In genomic region chr11:60897496-60897895, GRCh38 we compare ENCODE assay signal across 22 cellular contexts. TPM values are rescaled to one million over a fixed set of nuclear protein-coding genes. Genes with fewer than 3 reads are reported as not detected.
DNase-seq lines count a peak whose midpoint lies in the region; ATAC-seq lines count a peak whose summit lies in the region.
"Had no signal": no experiment of that assay in that cellular context is flagged by ENCODE, and none has a peak within 500 bp of the region (broad histone marks: within the 10 kb centered on the region; RNA-seq: fewer than 3 reads in every experiment).

No MANE protein-coding gene starts in this region.

- peaks cover 53% of the 10 kb centered on the region for H3K36me3 Mint-ChIP-seq in activated naive CD4-positive, alpha-beta T cell treated with anti-CD3 and anti-CD28 coated beads for 36 hours (ENCODE audit: low read depth)
- peaks cover 71% of the 10 kb centered on the region for H3K36me3 Mint-ChIP-seq in activated naive CD4-positive, alpha-beta T cell treated with anti-CD3 and anti-CD28 coated beads, Interleukin-2, amount 10 ng/mL, durations not matched to agents 7 days and 5 days
- peaks cover 12% of the 10 kb centered on the region for H3K36me3 Mint-ChIP-seq in T-helper 17 cell (ENCODE audit: low read depth)
- peaks cover 93% of the 10 kb centered on the region for H3K36me3 Mint-ChIP-seq in dendritic cell treated with granulocyte-macrophage colony-stimulating factor and Interleukin-4, amounts not matched to agents 40 ng/mL and 50 ng/mL, for 4 days (ENCODE audit: low read depth)

- no peak overlapping the region for H3K4me3 Mint-ChIP-seq in activated naive CD4-positive, alpha-beta T cell treated with anti-CD3 and anti-CD28 coated beads for 36 hours
- no peak overlapping the region for H3K4me3 Mint-ChIP-seq in activated naive CD4-positive, alpha-beta T cell treated with anti-CD3 and anti-CD28 coated beads, Interleukin-2, amount 10 ng/mL, durations not matched to agents 7 days and 5 days
- H3K4me3 Mint-ChIP-seq in T-helper 17 cell = no peak overlapping the region
- no peak overlapping the region for H3K4me3 Mint-ChIP-seq in dendritic cell treated with granulocyte-macrophage colony-stimulating factor and Interleukin-4, amounts not matched to agents 40 ng/mL and 50 ng/mL, for 4 days
- H3K4me3 Mint-ChIP-seq: B cell; CD8-positive, alpha-beta T cell; H9 had no signal

- intact Hi-C loops in activated naive CD4-positive, alpha-beta T cell treated with anti-CD3 and anti-CD28 coated beads for 36 hours (cut with micrococcal nuclease) = no loop called here
- intact Hi-C loops in dendritic cell treated with granulocyte-macrophage colony-stimulating factor and Interleukin-4, amounts not matched to agents 40 ng/mL and 50 ng/mL, for 4 days (cut with micrococcal nuclease) = no loop called here

- no peak for ATAC-seq in T-helper 17 cell
- ATAC-seq: CD8-positive, alpha-beta T cell; GM12878; HepG2 had no signal

- DNase-seq in activated naive CD4-positive, alpha-beta T cell treated with anti-CD3 and anti-CD28 coated beads for 36 hours = no peak
- DNase-seq in activated naive CD4-positive, alpha-beta T cell treated with anti-CD3 and anti-CD28 coated beads, Interleukin-2, amount 10 ng/mL, durations not matched to agents 7 days and 5 days = no peak
- DNase-seq in T-helper 17 cell (no peak), mesenteric fat pad (ENCODE audit: low spot score) (peak; percentile 41), hepatic stellate cell (ENCODE audit: low spot score) (no peak), amniotic stem cell (lab: John Stamatoyannopoulos, UW) (no peak), COLO668 (lab: John Stamatoyannopoulos, UW; ENCODE audit: unreplicated experiment) (no peak)
- DNase-seq: CD8-positive, alpha-beta T cell; COR-L47; DMS 273 treated with DMSO at 0.1 percent for 48 hours; DMS53; DND-41; EL; H9 had no signal

- CTCF ChIA-PET in activated naive CD4-positive, alpha-beta T cell treated with anti-CD3 and anti-CD28 coated beads for 36 hours (lab: Charles Lee) = interaction anchor here (0.9 to 3.3 kb wide), 6 partner anchors 8 to 488 kb away, joined by 3 to 30 read pairs (median 4); no protein-coding TSS in a partner anchor
- CTCF ChIA-PET in activated naive CD4-positive, alpha-beta T cell treated with anti-CD3 and anti-CD28 coated beads, Interleukin-2, amount 10 ng/mL, durations not matched to agents 7 days and 5 days (lab: Charles Lee) = interaction anchor here (0.7 to 10.1 kb wide), 5 partner anchors 14 to 290 kb away, joined by 3 to 100 read pairs (median 3); no protein-coding TSS in a partner anchor

- H3K9me3 ChIP-seq in T-helper 17 cell (ENCODE audit: control insufficient read depth, low read length, poor library complexity, severe bottlenecking) = no peaks in the 10 kb centered on the region
- H3K9me3 ChIP-seq: BLaER1 treated with 17β-estradiol and CSF1 and Interleukin-3, amounts not matched to agents 10 nM and 100 nM had no signal

- H3K9me3 Mint-ChIP-seq in activated naive CD4-positive, alpha-beta T cell treated with anti-CD3 and anti-CD28 coated beads for 36 hours = no peaks in the 10 kb centered on the region
- no peaks in the 10 kb centered on the region for H3K9me3 Mint-ChIP-seq in activated naive CD4-positive, alpha-beta T cell treated with anti-CD3 and anti-CD28 coated beads, Interleukin-2, amount 10 ng/mL, durations not matched to agents 7 days and 5 days
- no peaks in the 10 kb centered on the region for H3K9me3 Mint-ChIP-seq in dendritic cell treated with granulocyte-macrophage colony-stimulating factor and Interleukin-4, amounts not matched to agents 40 ng/mL and 50 ng/mL, for 4 days
- H3K9me3 Mint-ChIP-seq: CD8-positive, alpha-beta T cell; H9 had no signal

- peak overlapping the region; percentile 14 for H3K27ac Mint-ChIP-seq in activated naive CD4-positive, alpha-beta T cell treated with anti-CD3 and anti-CD28 coated beads for 36 hours
- H3K27ac Mint-ChIP-seq in activated naive CD4-positive, alpha-beta T cell treated with anti-CD3 and anti-CD28 coated beads, Interleukin-2, amount 10 ng/mL, durations not matched to agents 7 days and 5 days = no peak overlapping the region
- H3K27ac Mint-ChIP-seq in T-helper 17 cell = peak overlapping the region; percentile 60
- H3K27ac Mint-ChIP-seq in dendritic cell treated with granulocyte-macrophage colony-stimulating factor and Interleukin-4, amounts not matched to agents 40 ng/mL and 50 ng/mL, for 4 days = peak overlapping the region; percentile 38
- H3K27ac Mint-ChIP-seq: B cell; CD8-positive, alpha-beta T cell; H9 had no signal

- peaks cover 1% of the 10 kb centered on the region for H3K4me1 Mint-ChIP-seq in activated naive CD4-positive, alpha-beta T cell treated with anti-CD3 and anti-CD28 coated beads for 36 hours (ENCODE audit: low read depth)
- no peaks in the 10 kb centered on the region for H3K4me1 Mint-ChIP-seq in activated naive CD4-positive, alpha-beta T cell treated with anti-CD3 and anti-CD28 coated beads, Interleukin-2, amount 10 ng/mL, durations not matched to agents 7 days and 5 days
- H3K4me1 Mint-ChIP-seq in T-helper 17 cell = peaks cover 8% of the 10 kb centered on the region
- H3K4me1 Mint-ChIP-seq in dendritic cell treated with granulocyte-macrophage colony-stimulating factor and Interleukin-4, amounts not matched to agents 40 ng/mL and 50 ng/mL, for 4 days (ENCODE audit: low read depth) = peaks cover 25% of the 10 kb centered on the region
- H3K4me1 Mint-ChIP-seq: H9 had no signal

- no peaks in the 10 kb centered on the region for H3K27me3 Mint-ChIP-seq in activated naive CD4-positive, alpha-beta T cell treated with anti-CD3 and anti-CD28 coated beads for 36 hours (ENCODE audit: low read depth)
- H3K27me3 Mint-ChIP-seq in activated naive CD4-positive, alpha-beta T cell treated with anti-CD3 and anti-CD28 coated beads, Interleukin-2, amount 10 ng/mL, durations not matched to agents 7 days and 5 days = no peaks in the 10 kb centered on the region
- no peaks in the 10 kb centered on the region for H3K27me3 Mint-ChIP-seq in T-helper 17 cell
- H3K27me3 Mint-ChIP-seq in dendritic cell treated with granulocyte-macrophage colony-stimulating factor and Interleukin-4, amounts not matched to agents 40 ng/mL and 50 ng/mL, for 4 days = no peaks in the 10 kb centered on the region
- H3K27me3 Mint-ChIP-seq: B cell had no signal

RNA-seq across cellular contexts. Expression of gene PRPF19, which starts 8.9 kb away (rescaled TPM):
- total RNA-seq in activated naive CD4-positive, alpha-beta T cell treated with anti-CD3 and anti-CD28 coated beads for 36 hours = 100 to 1,000 TPM; 108 to 119 TPM
- total RNA-seq in T-helper 17 cell (10 to 100 TPM; 66.7 to 87.5 TPM), mesenteric fat pad (68.3 TPM)

RNA-seq across cellular contexts. Expression of gene TMEM109, which starts 16.5 kb away (rescaled TPM):
- 100 to 1,000 TPM in 1 of 2 experiments, 10 to 100 TPM in 1; 94.0 to 103 TPM for total RNA-seq in activated naive CD4-positive, alpha-beta T cell treated with anti-CD3 and anti-CD28 coated beads for 36 hours
- total RNA-seq in T-helper 17 cell (10 to 100 TPM; 42.8 to 52.7 TPM), mesenteric fat pad (116 TPM)

RNA-seq across cellular contexts. Expression of gene TMEM132A, which starts 26.8 kb away (rescaled TPM):
- total RNA-seq in activated naive CD4-positive, alpha-beta T cell treated with anti-CD3 and anti-CD28 coated beads for 36 hours = 1 to 10 TPM; 1.2 to 2.3 TPM
- total RNA-seq in T-helper 17 cell (not detected), mesenteric fat pad (6.7 TPM)
- total RNA-seq: CD8-positive, alpha-beta T cell had no signal

RNA-seq across cellular contexts. Expression of gene ZP1, which starts 30.2 kb away (rescaled TPM):
- not detected for total RNA-seq in activated naive CD4-positive, alpha-beta T cell treated with anti-CD3 and anti-CD28 coated beads for 36 hours
- total RNA-seq in T-helper 17 cell (not detected), mesenteric fat pad (1.4 TPM)
- total RNA-seq: B cell; CD8-positive, alpha-beta T cell; G401; GM12878; H1; H9; HepG2 had no signal

RNA-seq across cellular contexts. Expression of gene PTGDR2, which starts 41.7 kb away (rescaled TPM):
- under 1 TPM; 0.14 to 0.17 TPM for total RNA-seq in activated naive CD4-positive, alpha-beta T cell treated with anti-CD3 and anti-CD28 coated beads for 36 hours
- total RNA-seq in T-helper 17 cell (1 to 10 TPM in 1 of 2 donors, under 1 TPM in 1; 0.52 to 1.8 TPM), mesenteric fat pad (0.19 TPM)
- total RNA-seq: A172, B cell, G401, H1, H9 had no signal
